In the genomic region with DNA sequence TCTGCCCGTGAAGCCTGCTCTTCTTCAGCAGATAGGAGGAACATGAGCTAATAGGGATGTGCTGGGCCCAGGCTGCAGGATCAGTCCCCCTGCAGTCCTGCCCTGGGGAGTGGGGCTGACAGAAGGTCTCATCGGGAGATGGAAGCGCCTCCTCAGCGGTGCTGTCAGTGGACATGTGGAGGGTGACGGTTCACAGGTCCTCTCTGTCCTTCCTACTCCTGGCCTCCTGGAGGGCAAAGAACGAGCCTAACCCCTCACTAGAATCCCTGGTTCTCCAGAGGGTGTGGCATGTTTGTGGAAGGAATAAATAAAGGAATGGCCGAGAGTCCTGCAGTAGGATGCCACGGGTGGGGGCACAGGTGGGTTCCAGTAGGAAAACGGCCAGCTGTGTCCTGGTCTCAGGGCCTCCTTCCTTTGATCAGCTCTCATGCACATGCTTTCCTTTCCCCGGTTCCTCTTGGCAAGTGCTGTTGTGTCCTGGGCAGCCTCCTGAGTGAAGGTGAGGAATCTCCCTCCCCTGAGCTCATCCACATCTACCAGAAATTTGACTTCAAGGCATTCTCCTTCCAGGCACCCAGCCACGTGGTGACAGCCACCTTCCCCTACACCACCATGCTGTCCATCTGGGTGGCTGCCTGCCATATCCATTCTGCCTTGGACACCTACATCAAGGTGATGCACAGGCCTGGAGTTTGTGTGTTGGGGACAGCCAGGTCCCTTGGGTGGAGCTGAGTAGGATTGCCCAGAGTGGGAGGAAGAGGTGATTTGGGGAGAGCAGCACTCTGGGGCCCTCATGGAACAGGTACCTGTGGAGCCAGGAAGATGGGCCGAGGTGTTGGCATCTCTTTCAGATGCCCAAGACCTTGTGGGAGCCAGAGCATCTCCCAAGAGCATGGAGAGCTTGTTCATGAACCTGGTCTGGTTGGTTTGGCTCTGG, we compare ENCODE assay signal across 19 cellular contexts. TPM values are rescaled to one million over a fixed set of nuclear protein-coding genes. Genes with fewer than 3 reads are reported as not detected.
A peak's percentile ranks its signal among the peaks of the same experiment; 100 is the strongest.
DNase-seq lines count a peak whose midpoint lies in the region; ATAC-seq and TF ChIP-seq lines count a peak whose summit lies in the region.
"Had no signal": no experiment of that assay in that cellular context is flagged by ENCODE, and none has a peak within 500 bp of the region (broad histone marks: within the 10 kb centered on the region; RNA-seq: fewer than 3 reads in every experiment).

No MANE protein-coding gene starts in this region.

- H3K9ac ChIP-seq in neuronal stem cell (ENCODE audit: low read depth, low read length, poor library complexity) (no peak overlapping the region), mammary epithelial cell (ENCODE audit: insufficient read depth, low read length) (no peak overlapping the region)
- H3K9ac ChIP-seq: BLaER1 had no signal

- DNase-seq in right atrium auricular region (ENCODE audit: low spot score) (peak; percentile 21), left ventricle myocardium inferior (no peak), lower leg skin (ENCODE audit: low spot score in 2 of 2) (peak; percentile 6 to 76), neuronal stem cell (ENCODE audit: low spot score) (no peak), posterior vena cava (ENCODE audit: low spot score) (peak; percentile 62), mammary epithelial cell (no peak), SJCRH30 (no peak)
- DNase-seq: Caco-2; CD4-positive, CD25-positive, alpha-beta regulatory T cell; CD8-positive, alpha-beta T cell; DMS153; DND-41; H9 had no signal

- H2AK5ac ChIP-seq in neuronal stem cell (ENCODE audit: low read depth, low read length): no peak overlapping the region

- H3K4me2 ChIP-seq in neuronal stem cell (ENCODE audit: insufficient read depth, low read length, poor library complexity, severe bottlenecking): no peak overlapping the region
- no peak overlapping the region for H3K4me2 ChIP-seq in mammary epithelial cell (ENCODE audit: insufficient read depth, low read depth, low read length)
- H3K4me2 ChIP-seq: BLaER1, GM23338 had no signal

- H3K18ac ChIP-seq in neuronal stem cell (ENCODE audit: low read length): no peak overlapping the region

- no TSS peak for BruUV-seq in mammary epithelial cell (replicated peaks; lab: Mats Ljungman, UMichigan)

- no peak overlapping the region for H3K23ac ChIP-seq in neuronal stem cell (ENCODE audit: low read depth, low read length, poor library complexity)

- no peak overlapping the region for H4K8ac ChIP-seq in neuronal stem cell (ENCODE audit: low read depth, low read length)

- no peak overlapping the region for H2BK120ac ChIP-seq in neuronal stem cell (ENCODE audit: low read depth, low read length)

- no peak overlapping the region for H3K27ac ChIP-seq in right atrium auricular region
- H3K27ac ChIP-seq in left ventricle myocardium inferior (replicated peaks): no peak overlapping the region
- no peak overlapping the region for H3K27ac ChIP-seq in neuronal stem cell (replicated peaks; ENCODE audit: low read length)
- no peak overlapping the region for H3K27ac ChIP-seq in mammary epithelial cell (ENCODE audit: insufficient read depth, low read depth, low read length)
- no peak overlapping the region for H3K27ac ChIP-seq in SJCRH30
- H3K27ac ChIP-seq: 22Rv1, BLaER1, C4-2B had no signal

- H3K9me3 ChIP-seq in right atrium auricular region (no peaks in the 10 kb centered on the region), left ventricle myocardium inferior (replicated peaks) (no peaks in the 10 kb centered on the region), neuronal stem cell (replicated peaks in 1 of 2; ENCODE audit: control insufficient read depth in 2 of 2, insufficient read depth in 1 of 2, low read depth in 1 of 2, low read length in 2 of 2) (peaks cover 0 to 82% of the 10 kb centered on the region in 2 donors), mammary epithelial cell (replicated peaks; ENCODE audit: insufficient read depth, low read length) (peaks cover 78% of the 10 kb centered on the region), SJCRH30 (replicated peaks) (no peaks in the 10 kb centered on the region)
- H3K9me3 ChIP-seq: Caco-2 had no signal

- no peaks in the 10 kb centered on the region for H3K36me3 ChIP-seq in right atrium auricular region
- no peaks in the 10 kb centered on the region for H3K36me3 ChIP-seq in left ventricle myocardium inferior
- no peaks in the 10 kb centered on the region for H3K36me3 ChIP-seq in neuronal stem cell (replicated peaks in 1 of 2; ENCODE audit: control insufficient read depth in 2 of 2, insufficient read depth in 2 of 2, low read length in 2 of 2)
- no peaks in the 10 kb centered on the region for H3K36me3 ChIP-seq in mammary epithelial cell (ENCODE audit: insufficient read depth, low read length)
- H3K36me3 ChIP-seq in SJCRH30: no peaks in the 10 kb centered on the region
- H3K36me3 ChIP-seq: BLaER1 had no signal

- ATAC-seq in GM21515 (IDR thresholded peaks at IDR 0.05; ENCODE audit: unreplicated experiment): no peak
- ATAC-seq: CD8-positive, alpha-beta T cell; GM23338; HCT116 had no signal

- H3K4me1 ChIP-seq in right atrium auricular region (no peaks in the 10 kb centered on the region), left ventricle myocardium inferior (no peaks in the 10 kb centered on the region), neuronal stem cell (ENCODE audit: control insufficient read depth in 2 of 2, insufficient read depth in 1 of 2, low read depth in 1 of 2, low read length in 2 of 2) (no peaks in the 10 kb centered on the region), mammary epithelial cell (ENCODE audit: insufficient read depth, low read length) (no peaks in the 10 kb centered on the region), SJCRH30 (no peaks in the 10 kb centered on the region)
- H3K4me1 ChIP-seq: BLaER1, Caco-2 had no signal

- no peak overlapping the region for H3K4me3 ChIP-seq in right atrium auricular region
- H3K4me3 ChIP-seq in left ventricle myocardium inferior: no peak overlapping the region
- no peak overlapping the region for H3K4me3 ChIP-seq in lower leg skin (ENCODE audit: low read depth, poor library complexity, severe bottlenecking)
- peak overlapping the region in 1 of 2 donors; percentile 39 for H3K4me3 ChIP-seq in neuronal stem cell (ENCODE audit: low read length in 2 of 2)
- no peak overlapping the region for H3K4me3 ChIP-seq in mammary epithelial cell (replicated peaks in 1 of 3; ENCODE audit: insufficient read depth in 1 of 3, low read depth in 2 of 3, low read length in 3 of 3)
- H3K4me3 ChIP-seq in SJCRH30: no peak overlapping the region
- H3K4me3 ChIP-seq: BLaER1, GM23338 had no signal

- H4K91ac ChIP-seq in neuronal stem cell (ENCODE audit: low read depth, low read length, poor library complexity): no peak overlapping the region

- in situ Hi-C loops in mammary epithelial cell (cut with MboI; ENCODE audit: low sequenced_read_pairs in 2 of 2): no loop called here

- TF ChIP-seq CTCF in right atrium auricular region (IDR thresholded peaks at IDR 0.05): no peak
- TF ChIP-seq CTCF in left ventricle myocardium inferior (IDR thresholded peaks at IDR 0.05; ENCODE audit: borderline replicate concordance): no peak
- no peak for TF ChIP-seq CTCF in lower leg skin (IDR thresholded peaks at IDR 0.05)
- TF ChIP-seq CTCF in mammary epithelial cell (conservative IDR thresholded peaks at IDR 0.05 in 1 of 2, IDR thresholded peaks at IDR 0.05 in 1 of 2; ENCODE audit: extremely low read depth in 1 of 2, insufficient read depth in 1 of 2, low read depth in 1 of 2, low read length in 2 of 2): no peak

- H2BK15ac ChIP-seq in neuronal stem cell (ENCODE audit: low read length): no peak overlapping the region

- H3K79me1 ChIP-seq in neuronal stem cell (ENCODE audit: low read depth, low read length): peaks cover 3% of the 10 kb centered on the region

- intact Hi-C loops in left ventricle myocardium inferior (cut with micrococcal nuclease): no loop called here
- intact Hi-C loops in lower leg skin (cut with DNase I; ENCODE audit: low total_unique reads): no loop called here
- intact Hi-C loops in posterior vena cava (cut with DNase I): no loop called here
- intact Hi-C loops in mammary epithelial cell (cut with micrococcal nuclease): no loop called here

- no peak for TF ChIP-seq POLR2A in lower leg skin (IDR thresholded peaks at IDR 0.05)

- WGBS in lower leg skin, 2 donors: 71% methylated on average over 12 of the region's 12 CpGs
- no CpG with 5 or more reads among the region's 12 CpGs for WGBS in neuronal stem cell (ENCODE audit: extremely low coverage in 2 of 2, insufficient read length in 2 of 2, insufficient replicate concordance in 1 of 2), 2 donors
- 49% methylated on average over 7 of the region's 12 CpGs for WGBS in mammary epithelial cell (ENCODE audit: low coverage, missing lambda C conversion rate)

- peak overlapping the region; percentile 31 for H3K14ac ChIP-seq in neuronal stem cell (ENCODE audit: low read length)

- H3K27me3 ChIP-seq in right atrium auricular region: no peaks in the 10 kb centered on the region
- peaks cover 52% of the 10 kb centered on the region for H3K27me3 ChIP-seq in left ventricle myocardium inferior (ENCODE audit: low read depth)
- no peaks in the 10 kb centered on the region for H3K27me3 ChIP-seq in neuronal stem cell (ENCODE audit: control insufficient read depth in 3 of 3, insufficient read depth in 3 of 3, low read depth in 1 of 3, low read length in 3 of 3)
- H3K27me3 ChIP-seq in mammary epithelial cell (ENCODE audit: insufficient read depth, low read length): no peaks in the 10 kb centered on the region
- no peaks in the 10 kb centered on the region for H3K27me3 ChIP-seq in SJCRH30
- H3K27me3 ChIP-seq: BLaER1 had no signal

- no peak overlapping the region for H3K4ac ChIP-seq in neuronal stem cell (ENCODE audit: low read length)

- dilution Hi-C loops in mammary epithelial cell (cut with HindIII; ENCODE audit: low sequenced_read_pairs): no loop called here

- H3K79me2 ChIP-seq in mammary epithelial cell (ENCODE audit: insufficient read depth, low read length): no peaks in the 10 kb centered on the region

- H2AFZ ChIP-seq in neuronal stem cell (ENCODE audit: low read length): no peak overlapping the region
- H2AFZ ChIP-seq in mammary epithelial cell (ENCODE audit: low read depth, low read length): no peak overlapping the region
- H2AFZ ChIP-seq: GM23338 had no signal

- CTCF ChIA-PET in mammary epithelial cell (lab: Charles Lee; ENCODE audit: low non-redundant PET): no interaction called here

- no peaks in the 10 kb centered on the region for H4K20me1 ChIP-seq in mammary epithelial cell (ENCODE audit: insufficient read depth, low read length)
- H4K20me1 ChIP-seq: BLaER1 had no signal

- no peak overlapping the region for H2BK12ac ChIP-seq in neuronal stem cell (ENCODE audit: low read length)

- no peak overlapping the region for H2BK5ac ChIP-seq in neuronal stem cell (ENCODE audit: low read length)

RNA-seq across cellular contexts. Expression of a gene that starts 28.6 kb away (rescaled TPM):
- total RNA-seq in right atrium auricular region (under 1 TPM; 0.08 to 0.19 TPM), left ventricle myocardium inferior (0.08 TPM), lower leg skin (under 1 TPM; 0.08 to 0.84 (median 0.23) TPM), posterior vena cava (under 1 TPM; 0.23 to 0.33 TPM), mammary epithelial cell (under 1 TPM; 0.40 to 0.67 TPM)
- polyA plus RNA-seq in neuronal stem cell (2013, experiment 1 of 2): not detected
- not detected for polyA plus RNA-seq in neuronal stem cell (2013, experiment 2 of 2)
- not detected for polyA plus RNA-seq in mammary epithelial cell
- polyA minus RNA-seq in mammary epithelial cell: not detected
- total RNA-seq in SJCRH30 (2014; rRNA removed; shearing (Covaris generic)): 2.3 TPM in 2 replicates
- total RNA-seq: Caco-2, H9 had no signal

Comparison
In these comparisons a context has a peak if more than half of its experiments do, and no peak if none do; other contexts are left out.
1. DNase-seq: peak in right atrium auricular region (single experiment), lower leg skin (2 of 2) and posterior vena cava (single experiment); none in left ventricle myocardium inferior (single experiment), neuronal stem cell (single experiment), mammary epithelial cell (single experiment) and SJCRH30 (0 of 2).